ENCODE assay signal across 8 cellular contexts in genomic region chr1:23483327-23484252, GRCh38. TPM values are rescaled to one million over a fixed set of nuclear protein-coding genes. Genes with fewer than 3 reads are reported as not detected.
A peak's percentile ranks its signal among the peaks of the same experiment; 100 is the strongest.
DNase-seq lines count a peak whose midpoint lies in the region; ATAC-seq and TF ChIP-seq lines count a peak whose summit lies in the region.

Gene ASAP3 (minus strand): TSS chr1:23484179. CDS start chr1:23484133, 46 bp downstream.

- H3K27me3 ChIP-seq in A673 (replicated peaks; ENCODE audit: insufficient read depth, low read depth, low read length, poor library complexity) (no peaks in the 10 kb centered on the region), thyroid gland (no peaks in the 10 kb centered on the region)

- POLR2A ChIA-PET in A673 (lab: Charles Lee; ENCODE audit: low non-redundant PET), result no interaction called here

- intact Hi-C loops in A673 (cut with micrococcal nuclease; ENCODE audit: unreplicated experiment), result no loop called here
- intact Hi-C loops in thyroid gland (cut with DNase I), result no loop called here

- DNase-seq in A673 (ENCODE audit: low spot score), result peak; percentile 22
- DNase-seq in T follicular helper cell (ENCODE audit: low read depth), result peak; percentile 1
- peak; percentile 57 for DNase-seq in ecto neural progenitor cell (ENCODE audit: low spot score)
- DNase-seq in medulla oblongata (ENCODE audit: extremely low spot score), result peak; percentile 35
- peak; percentile 63 to 64 for DNase-seq in thyroid gland
- no peak for DNase-seq in NCI-H524 (lab: John Stamatoyannopoulos, UW)
- no peak for DNase-seq in UCSD-AML1 (lab: John Stamatoyannopoulos, UW; ENCODE audit: unreplicated experiment)

- peaks cover 6% of the 10 kb centered on the region for H3K4me1 ChIP-seq in A673 (ENCODE audit: insufficient read depth, low read length, poor library complexity, severe bottlenecking)
- H3K4me1 ChIP-seq in thyroid gland, result peaks cover 28 to 52% of the 10 kb centered on the region in 2 donors

- CTCF ChIA-PET in A673 (lab: Charles Lee), result interaction anchor here (1.2 kb wide), 1 partner anchor 14 kb away, joined by 16 read pairs; no protein-coding TSS in a partner anchor

- no peak for TF ChIP-seq CTCF in A673 (conservative IDR thresholded peaks at IDR 0.05; ENCODE audit: low read depth, low read length)
- peak in 2 of 6 experiments; percentile 8 to 24 for TF ChIP-seq CTCF in thyroid gland (IDR thresholded peaks at IDR 0.05)

- no TSS peak for BruUV-seq in A673 (replicated peaks; lab: Mats Ljungman, UMichigan)

- peak; percentile 40 for ATAC-seq in GM21529 (IDR thresholded peaks at IDR 0.05; ENCODE audit: unreplicated experiment)

- peak within 1 kb of the TSS; percentile 65 for H3K27ac ChIP-seq in A673 (ENCODE audit: low read depth, low read length, poor library complexity, severe bottlenecking)
- H3K27ac ChIP-seq in thyroid gland, result peak within 1 kb of the TSS; percentile 60 to 92 (median 78)

- peak within 1 kb of the TSS; percentile 68 for H3K4me3 ChIP-seq in A673 (ENCODE audit: low read depth, low read length, poor library complexity, severe bottlenecking)
- H3K4me3 ChIP-seq in thyroid gland (replicated peaks in 1 of 3), result peak within 1 kb of the TSS; percentile 61 to 88 (median 73)

- H3K9me3 ChIP-seq in A673 (ENCODE audit: low read depth, low read length, poor library complexity, severe bottlenecking), result no peaks in the 10 kb centered on the region
- H3K9me3 ChIP-seq in thyroid gland, result no peaks in the 10 kb centered on the region

- WGBS in thyroid gland, 2 donors, result 0 to 1% methylated on average over 21 to 28 of the region's 84 CpGs

- peak; percentile 1 to 77 for TF ChIP-seq POLR2A in thyroid gland (IDR thresholded peaks at IDR 0.05)

- H3K36me3 ChIP-seq in A673 (ENCODE audit: insufficient read depth, low read length, poor library complexity, severe bottlenecking) (no peaks in the 10 kb centered on the region), thyroid gland (no peaks in the 10 kb centered on the region)

RNA-seq across cellular contexts. Expression of gene ASAP3, which starts in this region (rescaled TPM):
- total RNA-seq in A673 (2021), result 7.8 and 13.8 TPM in 2 replicates
- total RNA-seq in thyroid gland, result 10 to 100 TPM; 69.3 to 75.7 (median 73.6) TPM

Comparison
In these comparisons a context has a peak if more than half of its experiments do, and no peak if none do; other contexts are left out.
1. DNase-seq: peak in A673 (single experiment), T follicular helper cell (single experiment), ecto neural progenitor cell (single experiment), medulla oblongata (single experiment) and thyroid gland (2 of 2); none in NCI-H524 (0 of 2) and UCSD-AML1 (single experiment).